ENCODE assay signal across 17 cellular contexts in genomic region chr11:14112721-14113120, GRCh38.
DNase-seq lines count a peak whose midpoint lies in the region; ATAC-seq, FAIRE-seq and TF ChIP-seq lines count a peak whose summit lies in the region.
"Had no signal": no experiment of that assay in that cellular context is flagged by ENCODE, and none has a peak within 500 bp of the region (broad histone marks: within the 10 kb centered on the region; RNA-seq: fewer than 3 reads in every experiment).

No MANE protein-coding gene starts in this region.

- no peak for ATAC-seq in gastrocnemius medialis
- ATAC-seq: GM12878 had no signal

- H3K27me3 Mint-ChIP-seq in nephron progenitor cell (ENCODE audit: low read depth, poor library complexity), result no peaks in the 10 kb centered on the region

- H3K27me3 ChIP-seq in testis (no peaks in the 10 kb centered on the region), gastrocnemius medialis (no peaks in the 10 kb centered on the region)
- H3K27me3 ChIP-seq: BLaER1 had no signal

- peaks cover 12% of the 10 kb centered on the region for H3K9me3 Mint-ChIP-seq in nephron progenitor cell
- H3K9me3 Mint-ChIP-seq: HFFc6 had no signal

- H3K27ac Mint-ChIP-seq in nephron progenitor cell, result peak overlapping the region; percentile 13
- H3K27ac Mint-ChIP-seq: HFFc6 had no signal

- H3K4me3 Mint-ChIP-seq in nephron progenitor cell, result no peak overlapping the region
- H3K4me3 Mint-ChIP-seq: CD8-positive, alpha-beta memory T cell; HFFc6 had no signal

- peak; percentile 82 for FAIRE-seq in D721Med (lab: Jason Lieb, UNC)
- FAIRE-seq: GM12878, H1 had no signal

- DNase-seq in D721Med (ENCODE audit: insufficient read length, low spot score) (no peak), NCI-H82 (lab: John Stamatoyannopoulos, UW) (peak; percentile 93), cerebellar nuclear complex (lab: John Stamatoyannopoulos, UW) (peak; percentile 14 to 69), nephron progenitor cell (no peak), GOT3 (lab: John Stamatoyannopoulos, UW) (no peak), testis (no peak), gastrocnemius medialis (no peak)
- DNase-seq: 8988T; AML-193; Caco-2; CD8-positive, alpha-beta memory T cell; DND-41; HFFc6 had no signal

- intact Hi-C loops in testis (cut with DNase I; ENCODE audit: low total_unique reads), result no loop called here
- intact Hi-C loops in gastrocnemius medialis (cut with DNase I; ENCODE audit: low total_unique reads), result no loop called here

- TF ChIP-seq POLR2A in testis (IDR thresholded peaks at IDR 0.05), result no peak
- TF ChIP-seq POLR2A in gastrocnemius medialis (IDR thresholded peaks at IDR 0.05), result no peak

- H3K27ac ChIP-seq in testis, result no peak overlapping the region
- no peak overlapping the region for H3K27ac ChIP-seq in gastrocnemius medialis
- H3K27ac ChIP-seq: BLaER1 had no signal

- in situ Hi-C loops in gastrocnemius medialis (cut with MboI; ENCODE audit: low sequenced_read_pairs in 4 of 4), result no loop called here

- H3K36me3 ChIP-seq in testis (ENCODE audit: low read depth, missing control alignments), result no peaks in the 10 kb centered on the region
- H3K36me3 ChIP-seq in gastrocnemius medialis, result no peaks in the 10 kb centered on the region
- H3K36me3 ChIP-seq: BLaER1, HAP-1 had no signal

- H3K9me3 ChIP-seq in testis, result no peaks in the 10 kb centered on the region
- no peaks in the 10 kb centered on the region for H3K9me3 ChIP-seq in gastrocnemius medialis
- H3K9me3 ChIP-seq: BLaER1, Caco-2, HAP-1 had no signal

- peaks cover 12% of the 10 kb centered on the region for H3K36me3 Mint-ChIP-seq in nephron progenitor cell (ENCODE audit: low read depth)

- H3K4me3 ChIP-seq in testis (no peak overlapping the region), gastrocnemius medialis (no peak overlapping the region)
- H3K4me3 ChIP-seq: BLaER1, GM12878, HAP-1 had no signal

- H3K4me1 Mint-ChIP-seq in nephron progenitor cell, result peaks cover 26% of the 10 kb centered on the region
- H3K4me1 Mint-ChIP-seq: CD8-positive, alpha-beta memory T cell had no signal

- H3K4me1 ChIP-seq in testis (no peaks in the 10 kb centered on the region), gastrocnemius medialis (no peaks in the 10 kb centered on the region)
- H3K4me1 ChIP-seq: BLaER1, Caco-2, HAP-1 had no signal

- 88 to 92% methylated on average over 2 of the region's 2 CpGs for WGBS in testis, 2 donors

- no peak for TF ChIP-seq CTCF in D721Med (IDR thresholded peaks at IDR 0.05; ENCODE audit: insufficient read depth, missing control alignments)
- TF ChIP-seq CTCF in nephron progenitor cell (IDR thresholded peaks at IDR 0.05), result no peak
- TF ChIP-seq CTCF in testis (IDR thresholded peaks at IDR 0.05), result no peak
- no peak for TF ChIP-seq CTCF in gastrocnemius medialis (IDR thresholded peaks at IDR 0.05 in 4 of 5, conservative IDR thresholded peaks at IDR 0.05 in 1 of 5)

Comparison
In these comparisons a context has a peak if more than half of its experiments do, and no peak if none do; other contexts are left out.
1. DNase-seq: peak in NCI-H82 (single experiment) and cerebellar nuclear complex (2 of 2); none in D721Med (single experiment), nephron progenitor cell (single experiment), GOT3 (single experiment), testis (single experiment) and gastrocnemius medialis (0 of 2).